Comparison of ENCODE assay signal across 8 cellular contexts in the genomic region with DNA sequence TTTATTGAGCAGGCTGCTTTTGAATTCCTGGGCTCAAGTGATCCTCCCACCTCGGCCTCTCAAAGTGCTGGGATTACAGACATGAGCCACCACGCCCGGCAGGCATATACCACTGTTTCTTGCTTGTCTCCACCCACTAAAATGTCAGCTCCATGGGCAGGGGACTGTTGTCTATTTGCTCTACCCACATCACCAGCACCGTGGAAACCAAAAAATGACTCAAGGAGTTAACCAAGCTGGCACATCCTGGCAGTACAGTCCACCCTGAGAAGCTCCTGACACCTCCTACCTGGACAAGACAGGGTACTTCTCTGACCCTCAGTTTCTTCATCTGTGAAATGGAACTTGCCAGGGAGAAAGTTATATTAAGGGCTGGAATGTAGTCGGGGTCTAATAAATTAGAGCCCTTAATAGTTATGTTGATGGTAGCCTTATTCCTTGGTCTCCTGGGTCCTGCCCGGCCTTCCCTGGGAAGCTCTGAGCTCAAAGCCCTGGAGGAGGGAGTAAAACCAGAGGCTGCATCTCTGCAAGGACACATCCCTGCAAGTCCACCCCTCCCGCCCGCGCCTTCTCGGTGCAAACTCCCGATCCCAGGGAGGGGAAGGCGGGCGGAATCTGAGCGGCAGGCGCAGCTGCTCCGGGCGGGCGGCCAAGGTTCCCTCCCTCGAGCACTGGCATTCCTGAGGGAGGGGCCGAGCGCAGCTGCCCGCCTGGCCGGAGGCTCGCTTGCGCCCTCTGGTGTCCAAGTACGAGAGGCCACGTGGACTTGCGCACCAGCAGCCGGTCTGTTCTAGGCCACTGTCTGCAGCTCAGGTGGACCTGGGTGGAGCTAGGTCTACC. TPM values are rescaled to one million over a fixed set of nuclear protein-coding genes. Genes with fewer than 3 reads are reported as not detected.
A peak's percentile ranks its signal among the peaks of the same experiment; 100 is the strongest.
DNase-seq lines count a peak whose midpoint lies in the region; ATAC-seq and TF ChIP-seq lines count a peak whose summit lies in the region.

No MANE protein-coding gene starts in this region.

- peak; percentile 72 for DNase-seq in AG09309 (ENCODE audit: low read depth)
- DNase-seq in NCI-H1436 treated with DMSO at 0.1 percent for 48 hours (lab: John Stamatoyannopoulos, UW) = peak; percentile 10
- peak; percentile 45 to 66 (median 64) for DNase-seq in T-helper 1 cell
- peak; percentile 81 for DNase-seq in amniotic epithelial cell (ENCODE audit: low read depth)
- peak; percentile 99 for DNase-seq in left ventricle myocardium superior

- TF ChIP-seq CTCF in AG09309 (IDR thresholded peaks at IDR 0.05; ENCODE audit: control insufficient read depth, insufficient read depth, low read depth, low read length, missing control alignments) = peak; percentile 96

- H3K9ac ChIP-seq in rectal smooth muscle tissue (ENCODE audit: low read length) = no peak overlapping the region

- no peaks in the 10 kb centered on the region for H3K4me1 ChIP-seq in rectal smooth muscle tissue (ENCODE audit: control insufficient read depth, insufficient read depth, low read length)

- H3K36me3 ChIP-seq in rectal smooth muscle tissue (ENCODE audit: control insufficient read depth, insufficient read depth, low read length) = no peaks in the 10 kb centered on the region

- intact Hi-C loops in left ventricle myocardium superior (cut with micrococcal nuclease) = loop anchor here (5.0 kb wide), 1 partner anchor 95 kb away; no protein-coding TSS in a partner anchor

- H3K4me3 ChIP-seq in AG09309 (ENCODE audit: control insufficient read depth, low read depth, low read length) = no peak overlapping the region
- peak overlapping the region; percentile 24 for H3K4me3 ChIP-seq in rectal smooth muscle tissue (ENCODE audit: low read length)

- H3K27me3 ChIP-seq in rectal smooth muscle tissue (ENCODE audit: control insufficient read depth, insufficient read depth, low read length) = no peaks in the 10 kb centered on the region

- H3K27ac ChIP-seq in rectal smooth muscle tissue (ENCODE audit: low read depth, low read length) = no peak overlapping the region

- ATAC-seq in GM19372 (IDR thresholded peaks at IDR 0.05; ENCODE audit: low read depth, unreplicated experiment) (peak; percentile 56), left ventricle myocardium superior (peak; percentile 100), HG03469 (IDR thresholded peaks at IDR 0.05; ENCODE audit: unreplicated experiment) (no peak)

RNA-seq across cellular contexts. Expression of a gene that starts 14.1 kb away (rescaled TPM):
- not detected for total RNA-seq in left ventricle myocardium superior

RNA-seq across cellular contexts. Expression of a gene that starts 17.1 kb away (rescaled TPM):
- total RNA-seq in left ventricle myocardium superior = 9.6 TPM

RNA-seq across cellular contexts. Expression of a gene that starts 58.7 kb away (rescaled TPM):
- 8.2 TPM for total RNA-seq in left ventricle myocardium superior

Comparison
In these comparisons a context has a peak if more than half of its experiments do, and no peak if none do; other contexts are left out.
1. DNase-seq: peak in every context shown above with its lines; median percentile 99 in left ventricle myocardium superior; 81 in amniotic epithelial cell; 72 in AG09309; 64 in T-helper 1 cell; 10 in NCI-H1436 treated with DMSO at 0.1 percent for 48 hours.